Comparison of ENCODE assay signal across 16 cellular contexts in the genomic region with DNA sequence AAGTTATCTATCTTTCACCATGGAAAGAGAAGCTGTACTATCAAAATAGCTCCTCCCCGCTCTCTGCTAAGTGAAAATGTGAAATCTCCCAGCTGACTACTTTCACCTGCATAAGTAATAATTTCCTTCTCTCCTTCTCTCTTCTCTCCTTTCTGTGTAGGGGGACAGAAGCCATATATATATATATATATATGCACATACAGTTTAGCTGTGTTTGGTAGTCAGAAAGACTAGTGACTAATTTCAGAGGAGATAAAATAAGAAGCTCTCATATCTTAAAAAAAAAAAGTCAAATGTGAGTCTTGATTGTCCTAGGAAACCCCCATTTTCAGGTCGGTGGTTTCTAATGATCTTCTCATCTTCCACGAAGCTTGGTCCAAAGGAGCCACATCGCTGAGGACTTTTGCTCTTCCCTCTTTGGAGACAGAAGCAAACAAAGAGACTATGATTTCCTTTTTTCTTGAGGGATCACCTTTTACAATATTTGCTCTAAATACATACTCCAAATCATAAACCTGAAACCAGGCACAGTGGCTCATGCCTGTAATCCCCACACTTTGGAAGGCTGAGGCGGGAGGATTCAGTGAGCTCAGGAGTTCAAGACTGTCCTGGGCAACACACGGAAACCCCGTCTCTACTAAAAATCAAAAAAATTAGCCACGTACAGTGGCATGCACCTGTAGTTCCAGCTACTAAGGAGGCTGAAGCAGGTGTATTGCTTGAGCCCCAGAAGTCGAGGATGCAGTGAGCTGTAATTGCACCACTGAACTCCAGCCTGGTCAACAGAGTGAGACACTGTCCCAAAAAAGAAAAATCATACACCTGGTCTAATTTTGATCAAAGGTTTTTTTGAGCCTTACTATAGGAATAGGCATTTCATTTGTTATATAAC. TPM values are rescaled to one million over a fixed set of nuclear protein-coding genes. Genes with fewer than 3 reads are reported as not detected.
DNase-seq lines count a peak whose midpoint lies in the region; ATAC-seq and TF ChIP-seq lines count a peak whose summit lies in the region.
"Had no signal": no experiment of that assay in that cellular context is flagged by ENCODE, and none has a peak within 500 bp of the region (broad histone marks: within the 10 kb centered on the region; RNA-seq: fewer than 3 reads in every experiment).

No MANE protein-coding gene starts in this region.

- H3K27ac Mint-ChIP-seq in HFFc6 (peak overlapping the region; percentile 79; the same call in 1 of the 2 replicates), osteocyte (ENCODE audit: unreplicated experiment) (peak overlapping the region; percentile 97)
- peak overlapping the region; percentile 79 for H3K27ac Mint-ChIP-seq in activated naive CD8-positive, alpha-beta T cell
- H3K27ac Mint-ChIP-seq: T-helper 2 cell treated with Interferon-gamma antibody and Interleukin-4, amounts not matched to agents 5 μg/mL and 100 μg/mL, for 36 hours had no signal

- H3K9me3 Mint-ChIP-seq in activated T-cell treated with anti-CD3 and anti-CD28 coated beads, Interleukin-2, amount 50 U/mL, for 4 hours, result no peaks in the 10 kb centered on the region
- H3K9me3 Mint-ChIP-seq in HFFc6 (no peaks in the 10 kb centered on the region), osteocyte (ENCODE audit: unreplicated experiment) (no peaks in the 10 kb centered on the region)
- no peaks in the 10 kb centered on the region for H3K9me3 Mint-ChIP-seq in activated naive CD8-positive, alpha-beta T cell (ENCODE audit: low read depth)
- H3K9me3 Mint-ChIP-seq: T-helper 2 cell treated with Interferon-gamma antibody and Interleukin-4, amounts not matched to agents 5 μg/mL and 100 μg/mL, for 36 hours had no signal

- no peaks in the 10 kb centered on the region for H3K27me3 Mint-ChIP-seq in activated T-cell treated with anti-CD3 and anti-CD28 coated beads, Interleukin-2, amount 50 U/mL, for 4 hours (ENCODE audit: low read depth)
- H3K27me3 Mint-ChIP-seq in HFFc6 (ENCODE audit: insufficient read depth) (peaks cover 2% of the 10 kb centered on the region), osteocyte (ENCODE audit: unreplicated experiment) (no peaks in the 10 kb centered on the region)
- H3K27me3 Mint-ChIP-seq in activated naive CD8-positive, alpha-beta T cell, result peaks cover 1% of the 10 kb centered on the region

- peaks cover 30% of the 10 kb centered on the region for H3K4me1 Mint-ChIP-seq in activated T-cell treated with anti-CD3 and anti-CD28 coated beads, Interleukin-2, amount 50 U/mL, for 4 hours (ENCODE audit: low read depth)
- peaks cover 23% of the 10 kb centered on the region for H3K4me1 Mint-ChIP-seq in HFFc6 (ENCODE audit: low read depth)
- peaks cover 23% of the 10 kb centered on the region for H3K4me1 Mint-ChIP-seq in activated naive CD8-positive, alpha-beta T cell (ENCODE audit: low read depth)
- peaks cover 40% of the 10 kb centered on the region for H3K4me1 Mint-ChIP-seq in osteocyte (ENCODE audit: unreplicated experiment)

- no peaks in the 10 kb centered on the region for H3K36me3 Mint-ChIP-seq in activated T-cell treated with anti-CD3 and anti-CD28 coated beads, Interleukin-2, amount 50 U/mL, for 4 hours (ENCODE audit: insufficient read depth)
- H3K36me3 Mint-ChIP-seq in HFFc6 (ENCODE audit: low read depth) (no peaks in the 10 kb centered on the region), osteocyte (ENCODE audit: unreplicated experiment) (no peaks in the 10 kb centered on the region)
- no peaks in the 10 kb centered on the region for H3K36me3 Mint-ChIP-seq in activated naive CD8-positive, alpha-beta T cell

- DNase-seq in activated T-cell treated with anti-CD3 and anti-CD28 coated beads, Interleukin-2, amount 50 U/mL, for 4 hours, result no peak
- DNase-seq in activated T-cell treated with anti-CD3 and anti-CD28 coated beads for 4 hours (no peak), HFFc6 (no peak), osteocyte (ENCODE audit: extremely low spot score, unreplicated experiment) (no peak), DMS153 (lab: John Stamatoyannopoulos, UW) (no peak), amniotic stem cell (lab: John Stamatoyannopoulos, UW) (no peak)
- no peak for DNase-seq in stimulated activated CD4-positive, alpha-beta T cell treated with anti-CD3 and anti-CD28 coated beads, Interleukin-12 subunit alpha, Interleukin-12 subunit beta, amount 100 ng/mL, for 4 hours
- DNase-seq: ACHN; activated CD4-positive, alpha-beta T cell treated with anti-CD3 and anti-CD28 coated beads for 48 hours; activated gamma-delta T cell; brain microvascular endothelial cell; hippocampal formation; NCI-H1436 treated with DMSO at 0.1 percent for 48 hours; SIG-M5 had no signal

- peak; percentile 79 to 81 for ATAC-seq in activated T-cell treated with anti-CD3 and anti-CD28 coated beads, Interleukin-2, amount 50 U/mL, for 4 hours

- no peak overlapping the region for H3K4me3 Mint-ChIP-seq in activated T-cell treated with anti-CD3 and anti-CD28 coated beads, Interleukin-2, amount 50 U/mL, for 4 hours
- H3K4me3 Mint-ChIP-seq in HFFc6 (peak overlapping the region; percentile 85; the same call in 1 of the 2 replicates), osteocyte (ENCODE audit: unreplicated experiment) (no peak overlapping the region)
- peak overlapping the region; percentile 52 for H3K4me3 Mint-ChIP-seq in activated naive CD8-positive, alpha-beta T cell
- H3K4me3 Mint-ChIP-seq: T-helper 2 cell treated with Interferon-gamma antibody and Interleukin-4, amounts not matched to agents 5 μg/mL and 100 μg/mL, for 36 hours had no signal

- TF ChIP-seq CTCF in HFFc6 (IDR thresholded peaks at IDR 0.05) (no peak), osteocyte (IDR thresholded peaks at IDR 0.05) (no peak)

RNA-seq across cellular contexts. Expression of a gene that starts 30.8 kb away (rescaled TPM):
- 100 to 1,000 TPM; 270 to 301 (median 294) TPM for total RNA-seq in activated T-cell treated with anti-CD3 and anti-CD28 coated beads, Interleukin-2, amount 50 U/mL, for 4 hours
- total RNA-seq in HFFc6 (2021; fragmentation: NEBNext Ultra II Directional; extraction: Animal tissue kit (Norgen Biotek cat#: 25700)), result 100 to 1,000 TPM; 248 to 267 (median 259) TPM
- total RNA-seq in osteocyte, result 229 and 232 TPM in 2 replicates

RNA-seq across cellular contexts. Expression of a gene that starts 45.6 kb away (rescaled TPM):
- total RNA-seq in activated T-cell treated with anti-CD3 and anti-CD28 coated beads, Interleukin-2, amount 50 U/mL, for 4 hours, result 10 to 100 TPM in 2 of 3 donors, 1 to 10 TPM in 1; 9.6 to 11.9 (median 10.3) TPM
- total RNA-seq in HFFc6 (2021; fragmentation: NEBNext Ultra II Directional; extraction: Animal tissue kit (Norgen Biotek cat#: 25700)), result 1 to 10 TPM; 4.7 to 6.7 (median 5.5) TPM
- 8.8 and 9.5 TPM in 2 replicates for total RNA-seq in osteocyte

RNA-seq across cellular contexts. Expression of a gene that starts 46.0 kb away (rescaled TPM):
- total RNA-seq in activated T-cell treated with anti-CD3 and anti-CD28 coated beads, Interleukin-2, amount 50 U/mL, for 4 hours, result 10 to 100 TPM; 61.2 to 67.9 (median 62.7) TPM
- 10 to 100 TPM; 60.1 to 69.8 (median 64.2) TPM for total RNA-seq in HFFc6 (2021; fragmentation: NEBNext Ultra II Directional; extraction: Animal tissue kit (Norgen Biotek cat#: 25700))
- 77.8 and 86.1 TPM in 2 replicates for total RNA-seq in osteocyte

Comparison
In these comparisons a context has a peak if more than half of its experiments do, and no peak if none do; other contexts are left out.
1. H3K4me3 Mint-ChIP-seq: peak in HFFc6 (single experiment) and activated naive CD8-positive, alpha-beta T cell (single experiment); none in activated T-cell treated with anti-CD3 and anti-CD28 coated beads, Interleukin-2, amount 50 U/mL, for 4 hours (single experiment) and osteocyte (single experiment).
2. Peak in every context shown above with its lines, with median percentiles within 50 percentile points of each other: H3K27ac Mint-ChIP-seq.